Comparison of ENCODE assay signal across 25 cellular contexts in genomic region chr5:155834271-155834975, GRCh38.
"Had no signal": no experiment of that assay in that cellular context is flagged by ENCODE, and none has a peak within 500 bp of the region (broad histone marks: within the 10 kb centered on the region; RNA-seq: fewer than 3 reads in every experiment).

No MANE protein-coding gene starts in this region.

- H3K36me3 ChIP-seq: MG63 had no signal

- H3K4me3 ChIP-seq: MG63 had no signal

- H3K27ac ChIP-seq: RWPE1 had no signal

- DNase-seq: IMR-90; Karpas-422; KG1; MG63; NCI-H1092; NCI-H1105 treated with DMSO at 0.1 percent for 48 hours; NCI-H1417 treated with DMSO at 0.1 percent for 48 hours; NCI-H146; NCI-H187; NCI-H2029; NCI-H2081 treated with DMSO at 0.1 percent for 48 hours; NCI-H2171; NCI-H226; NCI-H446; NCI-H510A; NCI-H524 treated with DMSO at 0.1 percent for 48 hours; NCI-H69; NCI-H774; NK-92 treated with Interleukin-12 subunit alpha and Interleukin-12 subunit beta, amount 100 ng/mL, for 24 hours; PC-3; SHP77; SK-N-SH had no signal

- ATAC-seq: HepG2, Panc1, PC-3 had no signal

- H3K27me3 ChIP-seq: MG63 had no signal

- H3K9me3 ChIP-seq: MG63, SK-N-SH had no signal
